ENCODE assay signal across 18 cellular contexts in genomic region chr1:32947669-32948068, GRCh38. TPM values are rescaled to one million over a fixed set of nuclear protein-coding genes. Genes with fewer than 3 reads are reported as not detected.
DNase-seq lines count a peak whose midpoint lies in the region; ATAC-seq, FAIRE-seq and TF ChIP-seq lines count a peak whose summit lies in the region.
"Had no signal": no experiment of that assay in that cellular context is flagged by ENCODE, and none has a peak within 500 bp of the region (broad histone marks: within the 10 kb centered on the region; RNA-seq: fewer than 3 reads in every experiment).

No MANE protein-coding gene starts in this region.

- no peaks in the 10 kb centered on the region for H3K9me3 ChIP-seq in CD8-positive, alpha-beta T cell (ENCODE audit: low read length)
- no peaks in the 10 kb centered on the region for H3K9me3 ChIP-seq in Karpas-422 (ENCODE audit: low read length)
- H3K9me3 ChIP-seq in kidney (ENCODE audit: control insufficient read depth in 1 of 2, low read length in 2 of 2) = no peaks in the 10 kb centered on the region
- no peaks in the 10 kb centered on the region for H3K9me3 ChIP-seq in stomach
- H3K9me3 ChIP-seq: A549 had no signal

- H3K4me1 Mint-ChIP-seq in CD8-positive, alpha-beta T cell (ENCODE audit: low read depth) = peaks cover 12% of the 10 kb centered on the region

- H3K9me3 Mint-ChIP-seq in CD8-positive, alpha-beta T cell = no peaks in the 10 kb centered on the region
- H3K9me3 Mint-ChIP-seq: CD4-positive, alpha-beta T cell had no signal

- peak overlapping the region; percentile 21 for H3K27ac Mint-ChIP-seq in CD8-positive, alpha-beta T cell
- H3K27ac Mint-ChIP-seq: CD4-positive, alpha-beta T cell had no signal

- peak overlapping the region; percentile 81 for H3K4me2 ChIP-seq in Karpas-422 (ENCODE audit: low read depth, low read length, poor library complexity, severe bottlenecking)

- FAIRE-seq in kidney (lab: Jason Lieb, UNC) = no peak
- FAIRE-seq: A549, GM12892, GM18507 had no signal

- no peak overlapping the region for H3K4me3 Mint-ChIP-seq in CD8-positive, alpha-beta T cell
- H3K4me3 Mint-ChIP-seq: CD4-positive, alpha-beta T cell had no signal

- peaks cover 33% of the 10 kb centered on the region for H3K36me3 ChIP-seq in CD8-positive, alpha-beta T cell (ENCODE audit: insufficient read depth, low read length)
- H3K36me3 ChIP-seq in Karpas-422 (ENCODE audit: insufficient read depth, low read length) (peaks cover 57% of the 10 kb centered on the region), kidney (ENCODE audit: control insufficient read depth in 1 of 2, insufficient read depth in 2 of 2, low read length in 2 of 2) (peaks cover 20 to 35% of the 10 kb centered on the region in 2 donors), stomach (peaks cover 27 to 61% (median 56%) of the 10 kb centered on the region in 4 donors)

- no peaks in the 10 kb centered on the region for H4K20me1 ChIP-seq in Karpas-422 (ENCODE audit: insufficient read depth, low read depth, low read length)

- peaks cover 63% of the 10 kb centered on the region for H3K36me3 Mint-ChIP-seq in CD8-positive, alpha-beta T cell

- H3K9ac ChIP-seq in Karpas-422 (ENCODE audit: low read length) (no peak overlapping the region), kidney (ENCODE audit: low read length in 2 of 2) (peak overlapping the region in 1 of 2 donors; percentile 38)

- H3K4me1 ChIP-seq in CD8-positive, alpha-beta T cell (ENCODE audit: insufficient read depth, low read length) = no peaks in the 10 kb centered on the region
- peaks cover 79% of the 10 kb centered on the region for H3K4me1 ChIP-seq in Karpas-422 (ENCODE audit: low read length)
- H3K4me1 ChIP-seq in kidney (ENCODE audit: control insufficient read depth in 1 of 2, insufficient read depth in 1 of 2, low read depth in 1 of 2, low read length in 2 of 2) = peaks cover 9 to 16% of the 10 kb centered on the region in 2 donors
- peaks cover 15 to 37% (median 26%) of the 10 kb centered on the region in 4 donors for H3K4me1 ChIP-seq in stomach

- intact Hi-C loops in CD8-positive, alpha-beta T cell (cut with DNase I, micrococcal nuclease) = no loop called here
- intact Hi-C loops in kidney (cut with DNase I) = no loop called here
- intact Hi-C loops in stomach (cut with DNase I; ENCODE audit: low total_unique reads) = no loop called here

- H3K9me2 ChIP-seq in Karpas-422 (replicated peaks; ENCODE audit: insufficient read depth, low read length) = no peaks in the 10 kb centered on the region

- POLR2A ChIA-PET in CD8-positive, alpha-beta T cell (lab: Charles Lee) = no interaction called here

- ATAC-seq in CD8-positive, alpha-beta T cell = no peak

- H3K27ac ChIP-seq in CD8-positive, alpha-beta T cell (ENCODE audit: low read depth, low read length) = no peak overlapping the region
- H3K27ac ChIP-seq in Karpas-422 (ENCODE audit: low read length) = peak overlapping the region; percentile 99
- H3K27ac ChIP-seq in kidney (ENCODE audit: low read depth in 2 of 2, low read length in 2 of 2) = peak overlapping the region; percentile 10 to 86
- peak overlapping the region in 3 of 5 donors; percentile 69 to 77 (median 75) for H3K27ac ChIP-seq in stomach

- TF ChIP-seq POLR2A in stomach (IDR thresholded peaks at IDR 0.05) = no peak

- H3K4me3 ChIP-seq in CD8-positive, alpha-beta T cell (ENCODE audit: low read depth, low read length) = no peak overlapping the region
- H3K4me3 ChIP-seq in Karpas-422 (ENCODE audit: low read length) (peak overlapping the region; percentile 11; the same call in 1 of the 2 replicates), kidney (ENCODE audit: low read length in 2 of 2) (no peak overlapping the region), stomach (no peak overlapping the region)
- H3K4me3 ChIP-seq: A549 had no signal

- CTCF ChIA-PET in CD8-positive, alpha-beta T cell (lab: Charles Lee) = interaction anchor here (1.2 kb wide), 1 partner anchor 108 kb away, joined by 3 read pairs; no protein-coding TSS in a partner anchor

- 44 to 69% (median 53%) methylated on average over 3 of the region's 3 CpGs for WGBS in stomach, 5 donors

- DNase-seq in CD8-positive, alpha-beta T cell = no peak
- no peak for DNase-seq in Karpas-422
- DNase-seq in kidney = no peak
- no peak for DNase-seq in stomach
- DNase-seq in NCI-H446 (lab: John Stamatoyannopoulos, UW) = no peak
- no peak for DNase-seq in SW480 (ENCODE audit: low spot score)
- DNase-seq in medulla oblongata (ENCODE audit: extremely low spot score) = no peak
- no peak for DNase-seq in NCI-H2227 treated with DMSO at 0.1 percent for 48 hours (lab: John Stamatoyannopoulos, UW)
- DNase-seq: CD4-positive, alpha-beta T cell; GOT3; NCI-H1694 treated with DMSO at 0.1 percent for 48 hours; NCI-H524; NCI-H82; OCI-M1; Right ventricle myocardium superior had no signal

- no peak for TF ChIP-seq EP300 in stomach (IDR thresholded peaks at IDR 0.05)

- H3K79me2 ChIP-seq in Karpas-422 (ENCODE audit: low read length) = peaks cover 89% of the 10 kb centered on the region

- H3K27me3 Mint-ChIP-seq in CD8-positive, alpha-beta T cell (ENCODE audit: low read depth) = no peaks in the 10 kb centered on the region
- H3K27me3 Mint-ChIP-seq: CD4-positive, alpha-beta T cell had no signal

- no peak overlapping the region for H2AFZ ChIP-seq in Karpas-422 (ENCODE audit: low read length)

- no peaks in the 10 kb centered on the region for H3K27me3 ChIP-seq in CD8-positive, alpha-beta T cell (ENCODE audit: insufficient read depth, low read length)
- H3K27me3 ChIP-seq in Karpas-422 (ENCODE audit: low read length) (no peaks in the 10 kb centered on the region), stomach (no peaks in the 10 kb centered on the region)

- no peak for TF ChIP-seq CTCF in CD8-positive, alpha-beta T cell (IDR thresholded peaks at IDR 0.05)
- TF ChIP-seq CTCF in kidney (IDR thresholded peaks at IDR 0.05; ENCODE audit: borderline replicate concordance, extremely low read depth, insufficient read depth) = no peak
- TF ChIP-seq CTCF in stomach (IDR thresholded peaks at IDR 0.05) = no peak

RNA-seq across cellular contexts. Expression of gene RNF19B, which starts 16.9 kb away (rescaled TPM):
- 10 to 100 TPM; 43.9 to 44.6 TPM for total RNA-seq in CD8-positive, alpha-beta T cell
- 86.1 and 160 TPM in 2 replicates for total RNA-seq in Karpas-422 (2014; rRNA removed; shearing (Covaris generic); ENCODE audit: low replicate concordance)
- total RNA-seq in kidney (30.8 TPM), stomach (10 to 100 TPM in 3 of 5 donors, 1 to 10 TPM in 1, under 1 TPM in 1; 0.58 to 29.5 (median 10.3) TPM)
- polyA plus RNA-seq in kidney (ENCODE audit: insufficient read depth, low read depth, low replicate concordance) (17.3 TPM), stomach (10 to 100 TPM in 1 of 3 donors, 1 to 10 TPM in 2; 9.1 to 10.4 (median 9.1) TPM)

RNA-seq across cellular contexts. Expression of gene TMEM54, which starts 46.5 kb away (rescaled TPM):
- not detected for total RNA-seq in CD8-positive, alpha-beta T cell
- 1.1 and 4.9 TPM in 2 replicates for total RNA-seq in Karpas-422 (2014; rRNA removed; shearing (Covaris generic); ENCODE audit: low replicate concordance)
- 45.9 TPM for total RNA-seq in kidney
- polyA plus RNA-seq in kidney (ENCODE audit: insufficient read depth, low read depth, low replicate concordance) = 55.2 TPM
- total RNA-seq in stomach = 100 to 1,000 TPM in 3 of 5 donors, 10 to 100 TPM in 2; 34.9 to 408 (median 195) TPM
- 100 to 1,000 TPM; 104 to 249 (median 122) TPM for polyA plus RNA-seq in stomach
- total RNA-seq: CD4-positive, alpha-beta T cell had no signal
